In the genomic region with DNA sequence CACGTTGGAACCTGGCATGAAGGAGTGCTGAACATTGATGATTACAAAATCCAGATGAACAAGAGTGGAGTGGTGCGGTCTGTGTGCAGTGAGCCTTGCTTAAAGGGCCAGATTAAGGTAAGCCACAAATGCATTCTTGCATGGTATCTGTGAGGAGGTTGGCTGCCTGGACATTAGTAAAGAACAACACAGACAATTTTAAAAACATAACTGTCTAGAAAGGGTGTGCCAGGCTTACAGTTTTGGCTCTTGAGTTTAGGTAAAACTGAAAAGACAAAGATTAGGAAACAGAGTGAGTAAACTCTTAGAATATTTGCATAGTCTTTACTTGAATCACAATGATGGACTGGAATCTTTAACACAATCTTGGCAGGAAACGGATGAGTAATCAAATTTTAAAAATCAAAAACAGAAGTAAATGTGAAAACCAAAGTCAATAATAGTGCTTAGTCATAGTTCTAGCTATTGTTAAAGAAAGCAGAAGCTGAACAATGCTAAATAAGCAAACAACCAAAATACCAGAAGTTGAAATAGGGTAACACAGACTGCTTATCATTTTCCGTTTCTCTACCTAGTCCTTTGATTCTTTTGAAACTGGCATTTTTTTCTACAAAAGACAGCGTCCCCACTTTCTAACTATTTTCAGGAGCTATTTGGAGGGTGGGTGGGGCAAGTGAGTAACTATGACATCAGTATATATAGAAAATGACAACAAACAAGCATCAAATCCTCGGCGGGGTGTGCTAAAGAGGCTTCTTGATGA, we compare ENCODE assay signal across 9 cellular contexts.
DNase-seq lines count a peak whose midpoint lies in the region; ATAC-seq and TF ChIP-seq lines count a peak whose summit lies in the region.
"Had no signal": no experiment of that assay in that cellular context is flagged by ENCODE, and none has a peak within 500 bp of the region (broad histone marks: within the 10 kb centered on the region; RNA-seq: fewer than 3 reads in every experiment).

No MANE protein-coding gene starts in this region.

- no peak for DNase-seq in activated CD4-positive, CD25-positive, alpha-beta regulatory T cell (lab: John Stamatoyannopoulos, UW)
- DNase-seq in RKO (ENCODE audit: low spot score) (peak; percentile 51), fibroblast of villous mesenchyme (ENCODE audit: low read depth) (peak; percentile 50), NCI-H2171 treated with DMSO at 0.1 percent for 48 hours (lab: John Stamatoyannopoulos, UW) (no peak), H9 (no peak)
- no peak for DNase-seq in activated CD8-positive, alpha-beta memory T cell treated with anti-CD3 and anti-CD28 coated beads, Interleukin-2, amount 50 U/mL, for 48 hours

- H2BK15ac ChIP-seq in H9 (ENCODE audit: low read depth, low read length) = no peak overlapping the region

- H3K4me3 Mint-ChIP-seq in H9 = no peak overlapping the region
- H3K4me3 Mint-ChIP-seq: B cell had no signal

- H3K18ac ChIP-seq in H9 (ENCODE audit: insufficient read length, low read depth, low read length) = no peak overlapping the region

- ATAC-seq in activated CD4-positive, CD25-positive, alpha-beta regulatory T cell treated with anti-CD3 and anti-CD28 coated beads, Interleukin-2, amount 50 U/mL, for 24 hours = peak; percentile 42 to 64
- peak; percentile 77 for ATAC-seq in HG02885 (IDR thresholded peaks at IDR 0.05; ENCODE audit: poor library complexity, unreplicated experiment)

- H2BK20ac ChIP-seq in H9 (ENCODE audit: low read depth, low read length, poor library complexity, severe bottlenecking) = no peak overlapping the region

- no peaks in the 10 kb centered on the region for H3K27me3 Mint-ChIP-seq in H9 (ENCODE audit: low read depth)
- H3K27me3 Mint-ChIP-seq: B cell had no signal

- no peak overlapping the region for H3T11ph ChIP-seq in H9 (ENCODE audit: low read length)

- WGBS in H9 (ENCODE audit: extremely low coverage, insufficient read length, low lambda C conversion rate) = no CpG with 5 or more reads among the region's 7 CpGs

- H3K79me1 ChIP-seq in H9 (ENCODE audit: insufficient read depth, low read depth, low read length, poor library complexity, severe bottlenecking) = no peaks in the 10 kb centered on the region

- no peak overlapping the region for H3K4me2 ChIP-seq in H9 (ENCODE audit: insufficient read depth, insufficient read length, low read length)

- no peak overlapping the region for H3K4ac ChIP-seq in H9 (ENCODE audit: low read depth, low read length)

- no peaks in the 10 kb centered on the region for H3K9me3 ChIP-seq in H9 (ENCODE audit: control insufficient read depth, low read depth, low read length)

- no peak overlapping the region for H2AK5ac ChIP-seq in H9 (ENCODE audit: insufficient read length, low read length)

- H3K4me1 Mint-ChIP-seq in H9 = peaks cover 24 to 25% of the 10 kb centered on the region in 2 experiments
- H3K4me1 Mint-ChIP-seq: B cell had no signal

- no peak overlapping the region for H3K4me3 ChIP-seq in fibroblast of villous mesenchyme (ENCODE audit: low read depth, low read length)

- H4K5ac ChIP-seq in H9 (ENCODE audit: insufficient read length, low read depth, low read length) = no peak overlapping the region

- no peaks in the 10 kb centered on the region for H3K79me2 ChIP-seq in H9 (ENCODE audit: insufficient read depth, low read length)

- no peak overlapping the region for H3K9ac ChIP-seq in H9 (ENCODE audit: extremely low read depth, insufficient read length, low read length)

- H4K91ac ChIP-seq in H9 (ENCODE audit: insufficient read length, low read depth, low read length) = no peak overlapping the region

- no peaks in the 10 kb centered on the region for H3K23me2 ChIP-seq in H9 (ENCODE audit: insufficient read length, low read depth, low read length, poor library complexity, severe bottlenecking)

- TF ChIP-seq CTCF in fibroblast of villous mesenchyme (IDR thresholded peaks at IDR 0.05; ENCODE audit: insufficient read depth, low read depth, low read length) (no peak), H9 (conservative IDR thresholded peaks at IDR 0.05) (no peak)

- no peak overlapping the region for H3K27ac ChIP-seq in H9 (ENCODE audit: insufficient read length, low read depth, low read length)

- no peak overlapping the region for H2AFZ ChIP-seq in H9 (ENCODE audit: low read length)

- no peak overlapping the region for H3K14ac ChIP-seq in H9 (ENCODE audit: insufficient read depth, low read length)

- H2BK5ac ChIP-seq in H9 (ENCODE audit: insufficient read length, low read length) = no peak overlapping the region

- H4K8ac ChIP-seq in H9 (replicated peaks; ENCODE audit: insufficient read length, low read depth, low read length) = no peak overlapping the region

- no peak overlapping the region for H3K56ac ChIP-seq in H9 (ENCODE audit: insufficient read length, low read depth, low read length)

- no peaks in the 10 kb centered on the region; a peak in 1 of 7 replicates for H3K36me3 Mint-ChIP-seq in H9 (ENCODE audit: insufficient read depth in 1 of 3, low read depth in 3 of 3)

- H2BK12ac ChIP-seq in H9 (ENCODE audit: insufficient read length, low read depth, low read length) = no peak overlapping the region

- H2BK120ac ChIP-seq in H9 (ENCODE audit: low read depth, low read length, poor library complexity, severe bottlenecking) = no peak overlapping the region

- no peaks in the 10 kb centered on the region for H4K20me1 ChIP-seq in H9 (ENCODE audit: control insufficient read depth, insufficient read depth, insufficient read length)

- 0 out of 7 replicates have a peak overlapping the region, but pooled peaks of 1 of the 3 experiments have one; percentile 0 for H3K27ac Mint-ChIP-seq in H9
- H3K27ac Mint-ChIP-seq: B cell had no signal

- peaks cover 3% of the 10 kb centered on the region; the same call in 1 of the 2 replicates for H3K4me1 ChIP-seq in H9 (ENCODE audit: insufficient read depth, low read length)

- no peak overlapping the region for H3K23ac ChIP-seq in H9 (ENCODE audit: insufficient read length, low read depth, low read length)

- H3K27me3 ChIP-seq in H9 (ENCODE audit: insufficient read depth, low read length) = no peaks in the 10 kb centered on the region

- H3K9me3 Mint-ChIP-seq in H9 = no peaks in the 10 kb centered on the region; a peak in 2 of 5 replicates

Comparison
In these comparisons a context has a peak if more than half of its experiments do, and no peak if none do; other contexts are left out.
1. DNase-seq: peak in RKO (single experiment) and fibroblast of villous mesenchyme (single experiment); none in activated CD4-positive, CD25-positive, alpha-beta regulatory T cell (0 of 4), NCI-H2171 treated with DMSO at 0.1 percent for 48 hours (single experiment), activated CD8-positive, alpha-beta memory T cell treated with anti-CD3 and anti-CD28 coated beads, Interleukin-2, amount 50 U/mL, for 48 hours (single experiment) and H9 (single experiment).